ENCODE assay signal across 1 cellular context in the genomic region with DNA sequence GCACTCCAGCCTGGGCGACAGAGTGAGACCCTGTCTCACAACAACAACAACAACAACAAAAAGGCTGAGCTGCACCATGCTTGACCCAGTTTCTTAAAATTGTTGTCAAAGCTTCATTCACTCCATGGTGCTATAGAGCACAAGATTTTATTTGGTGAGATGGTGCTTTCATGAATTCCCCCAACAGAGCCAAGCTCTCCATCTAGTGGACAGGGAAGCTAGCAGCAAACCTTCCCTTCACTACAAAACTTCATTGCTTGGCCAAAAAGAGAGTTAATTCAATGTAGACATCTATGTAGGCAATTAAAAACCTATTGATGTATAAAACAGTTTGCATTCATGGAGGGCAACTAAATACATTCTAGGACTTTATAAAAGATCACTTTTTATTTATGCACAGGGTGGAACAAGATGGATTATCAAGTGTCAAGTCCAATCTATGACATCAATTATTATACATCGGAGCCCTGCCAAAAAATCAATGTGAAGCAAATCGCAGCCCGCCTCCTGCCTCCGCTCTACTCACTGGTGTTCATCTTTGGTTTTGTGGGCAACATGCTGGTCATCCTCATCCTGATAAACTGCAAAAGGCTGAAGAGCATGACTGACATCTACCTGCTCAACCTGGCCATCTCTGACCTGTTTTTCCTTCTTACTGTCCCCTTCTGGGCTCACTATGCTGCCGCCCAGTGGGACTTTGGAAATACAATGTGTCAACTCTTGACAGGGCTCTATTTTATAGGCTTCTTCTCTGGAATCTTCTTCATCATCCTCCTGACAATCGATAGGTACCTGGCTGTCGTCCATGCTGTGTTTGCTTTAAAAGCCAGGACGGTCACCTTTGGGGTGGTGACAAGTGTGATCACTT.
TF ChIP-seq lines count a peak whose summit lies in the region.

No MANE protein-coding gene starts in this region.

TF ChIP-seq in IMR-90, 13 proteins besides CTCF, POLR2A, EP300 and RAD21:
- TF ChIP-seq SMC3 (IDR thresholded peaks at IDR 0.05; ENCODE audit: low read depth, low read length) (peak; percentile 53), CEBPB (IDR thresholded peaks at IDR 0.05; ENCODE audit: low read depth, low read length) (no peak)
